Comparison of ENCODE assay signal across 8 cellular contexts in genomic region chr22:43110444-43110926, GRCh38.
DNase-seq lines count a peak whose midpoint lies in the region; ATAC-seq and TF ChIP-seq lines count a peak whose summit lies in the region.

A gene with protein sequence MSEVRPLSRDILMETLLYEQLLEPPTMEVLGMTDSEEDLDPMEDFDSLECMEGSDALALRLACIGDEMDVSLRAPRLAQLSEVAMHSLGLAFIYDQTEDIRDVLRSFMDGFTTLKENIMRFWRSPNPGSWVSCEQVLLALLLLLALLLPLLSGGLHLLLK (plus strand): TSS chr22:43110750. CDS start chr22:43124023, 13,273 bp downstream.

- no peak for TF ChIP-seq CTCF in astrocyte of the cerebellum (IDR thresholded peaks at IDR 0.05; ENCODE audit: low read depth, low read length, missing control alignments)

- peaks cover 45% of the 10 kb centered on the region for H3K27me3 Mint-ChIP-seq in T-helper 1 cell treated with Interleukin-12 subunit alpha and Interleukin-12 subunit beta and Interleukin-4 antibody, amounts not matched to agents 30 μg/mL and 1 μg/mL, for 36 hours (ENCODE audit: low read depth)

- peaks cover 65% of the 10 kb centered on the region for H3K27me3 ChIP-seq in HUES6 (ENCODE audit: control insufficient read depth, insufficient read depth, low read length)

- DNase-seq in astrocyte of the cerebellum (ENCODE audit: low read depth) (no peak), NCI-H226 (no peak)
- DNase-seq in stimulated activated CD4-positive, alpha-beta T cell treated with anti-CD3 and anti-CD28 coated beads, Interleukin-12 subunit alpha, Interleukin-12 subunit beta, amount 100 ng/mL, for 48 hours (ENCODE audit: low read depth in 2 of 3, low spot score in 1 of 3), result peak in 2 of 3 donors; percentile 17 to 22

- in situ Hi-C loops in astrocyte of the cerebellum (cut with HindIII; ENCODE audit: low sequenced_read_pairs), result no loop called here

- H3K9me3 ChIP-seq in HUES6 (ENCODE audit: control insufficient read depth, insufficient read depth, low read depth, low read length) (no peaks in the 10 kb centered on the region), iPS-18c (ENCODE audit: control insufficient read depth, insufficient read depth, low read length) (no peaks in the 10 kb centered on the region)

- H3K4me3 Mint-ChIP-seq in T-helper 1 cell treated with Interleukin-12 subunit alpha and Interleukin-12 subunit beta and Interleukin-4 antibody, amounts not matched to agents 30 μg/mL and 1 μg/mL, for 36 hours, result peak within 1 kb of the TSS; percentile 74

- H3K4me3 ChIP-seq in GM08714 (ENCODE audit: low read length) (peak within 1 kb of the TSS; percentile 60; the same call in 1 of the 2 replicates), HUES6 (ENCODE audit: low read depth, low read length) (peak within 1 kb of the TSS; percentile 62), astrocyte of the cerebellum (ENCODE audit: low read depth, low read length) (peak within 1 kb of the TSS; percentile 39), iPS-18c (ENCODE audit: insufficient read depth, low read depth, low read length) (peak within 1 kb of the TSS; percentile 74)

- peaks cover 4% of the 10 kb centered on the region for H3K4me1 Mint-ChIP-seq in T-helper 1 cell treated with Interleukin-12 subunit alpha and Interleukin-12 subunit beta and Interleukin-4 antibody, amounts not matched to agents 30 μg/mL and 1 μg/mL, for 36 hours (ENCODE audit: low read depth)

- H3K36me3 Mint-ChIP-seq in T-helper 1 cell treated with Interleukin-12 subunit alpha and Interleukin-12 subunit beta and Interleukin-4 antibody, amounts not matched to agents 30 μg/mL and 1 μg/mL, for 36 hours (ENCODE audit: low read depth), result no peaks in the 10 kb centered on the region

- no peak within 1 kb of the TSS for H3K27ac Mint-ChIP-seq in T-helper 1 cell treated with Interleukin-12 subunit alpha and Interleukin-12 subunit beta and Interleukin-4 antibody, amounts not matched to agents 30 μg/mL and 1 μg/mL, for 36 hours

- no peak for ATAC-seq in HG02973 (IDR thresholded peaks at IDR 0.05; ENCODE audit: unreplicated experiment)

- H3K4me1 ChIP-seq in HUES6 (ENCODE audit: control insufficient read depth, insufficient read depth, low read length), result peaks cover 10% of the 10 kb centered on the region

- H3K36me3 ChIP-seq in HUES6 (ENCODE audit: control insufficient read depth, insufficient read depth, low read length), result no peaks in the 10 kb centered on the region

- no peaks in the 10 kb centered on the region for H3K9me3 Mint-ChIP-seq in T-helper 1 cell treated with Interleukin-12 subunit alpha and Interleukin-12 subunit beta and Interleukin-4 antibody, amounts not matched to agents 30 μg/mL and 1 μg/mL, for 36 hours

- H3K27ac ChIP-seq in HUES6 (ENCODE audit: low read depth, low read length), result no peak within 1 kb of the TSS

- H3K9ac ChIP-seq in HUES6 (ENCODE audit: low read length), result peak within 1 kb of the TSS; percentile 17

Comparison
In these comparisons a context has a peak if more than half of its experiments do, and no peak if none do; other contexts are left out.
1. DNase-seq: peak in stimulated activated CD4-positive, alpha-beta T cell treated with anti-CD3 and anti-CD28 coated beads, Interleukin-12 subunit alpha, Interleukin-12 subunit beta, amount 100 ng/mL, for 48 hours (2 of 3); none in astrocyte of the cerebellum (single experiment) and NCI-H226 (single experiment).
2. Peak in every context shown above with its lines, with median percentiles within 50 percentile points of each other: H3K4me3 ChIP-seq.